1 cellular context compared by ENCODE assay signal in the genomic region with DNA sequence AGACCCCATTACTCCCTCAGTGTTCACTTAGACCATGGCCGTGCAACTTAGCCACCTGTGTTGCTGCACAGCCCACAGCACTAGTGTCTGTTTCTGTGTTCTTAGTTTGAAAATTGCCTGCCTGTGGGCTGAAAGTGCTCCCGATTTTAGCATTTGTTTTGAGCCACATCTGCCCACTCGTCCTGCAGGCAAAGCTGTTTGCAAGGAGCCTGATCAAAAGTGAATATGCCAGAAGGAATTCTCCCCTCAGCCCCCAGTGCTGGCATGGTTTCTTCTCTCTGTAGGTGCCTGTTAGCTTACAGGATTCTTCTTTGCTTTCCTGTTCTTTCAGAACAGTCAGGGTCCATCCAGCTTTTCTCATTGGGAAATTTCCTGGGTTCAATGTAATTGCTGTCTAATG.
TF ChIP-seq lines count a peak whose summit lies in the region.

No MANE protein-coding gene starts in this region.

TF ChIP-seq in GM23338, 12 proteins besides CTCF, POLR2A, EP300 and RAD21 (continued from another document):
- no peak for TF ChIP-seq JUNB (IDR thresholded peaks at IDR 0.05; ENCODE audit: unreplicated experiment)
- no peak for TF ChIP-seq CREB1 (CRISPR knock-in tag; IDR thresholded peaks at IDR 0.05; ENCODE audit: low read depth)
